Comparison of ENCODE assay signal across 23 cellular contexts in genomic region chr1:175844877-175845276, GRCh38.
DNase-seq lines count a peak whose midpoint lies in the region; ATAC-seq and TF ChIP-seq lines count a peak whose summit lies in the region.
"Had no signal": no experiment of that assay in that cellular context is flagged by ENCODE, and none has a peak within 500 bp of the region (broad histone marks: within the 10 kb centered on the region; RNA-seq: fewer than 3 reads in every experiment).

No MANE protein-coding gene starts in this region.

- H4K20me1 ChIP-seq in GM23338 (replicated peaks; ENCODE audit: insufficient read depth) (no peaks in the 10 kb centered on the region), Loucy (ENCODE audit: insufficient read depth, low read length, poor library complexity, severe bottlenecking) (no peaks in the 10 kb centered on the region)

- H2AFZ ChIP-seq in GM23338 (no peak overlapping the region), Loucy (ENCODE audit: low read length) (no peak overlapping the region)

- H3K27ac ChIP-seq in GM23338 (ENCODE audit: low read depth) (no peak overlapping the region), endodermal cell (ENCODE audit: low read depth, low read length) (no peak overlapping the region)
- H3K27ac ChIP-seq: 22Rv1 had no signal

- H3K4me3 ChIP-seq in GM23338 (no peak overlapping the region), Loucy (ENCODE audit: low read length, poor library complexity, severe bottlenecking) (no peak overlapping the region), endodermal cell (ENCODE audit: low read length) (no peak overlapping the region)

- H3K27me3 Mint-ChIP-seq in GM23338 (ENCODE audit: insufficient read depth, low read depth, poor library complexity): peaks cover 2% of the 10 kb centered on the region
- no peaks in the 10 kb centered on the region for H3K27me3 Mint-ChIP-seq in endodermal cell (ENCODE audit: insufficient read depth)

- no peaks in the 10 kb centered on the region; the same call in 1 of the 2 replicates for H3K9me2 ChIP-seq in GM23338 (ENCODE audit: insufficient read depth)
- H3K9me2 ChIP-seq in Loucy (replicated peaks; ENCODE audit: low read depth, low read length): no peaks in the 10 kb centered on the region
- H3K9me2 ChIP-seq: SK-N-SH had no signal

- DNase-seq in DMS 273 (lab: John Stamatoyannopoulos, UW; ENCODE audit: unreplicated experiment): peak; percentile 30
- no peak for DNase-seq in DMS 273 treated with DMSO at 0.1 percent for 48 hours (lab: John Stamatoyannopoulos, UW)
- peak; percentile 19 for DNase-seq in GM23338 (ENCODE audit: low spot score)
- DNase-seq in endodermal cell: no peak
- DNase-seq in GM20000 (ENCODE audit: low spot score): no peak
- DNase-seq: HFFc6, KBM-7, MV-4-11, NCI-H1105, NCI-H1436 treated with DMSO at 0.1 percent for 48 hours, NCI-H1930, NCI-H2107, NCI-H446, NCI-H524 treated with DMSO at 0.1 percent for 48 hours, NCI-H774, OCI-M1, SK-N-SH, SW 1271 had no signal

- no peak overlapping the region for H3K4me2 ChIP-seq in GM23338
- H3K4me2 ChIP-seq in Loucy (ENCODE audit: low read depth, low read length, poor library complexity, severe bottlenecking): no peak overlapping the region
- H3K4me2 ChIP-seq: SK-N-SH had no signal

- TF ChIP-seq CTCF in GM23338 (conservative IDR thresholded peaks at IDR 0.05; ENCODE audit: low read depth in 2 of 2) (peak in 1 of 2 experiments; percentile 55; a peak in 3 of 4 replicates), Loucy (conservative IDR thresholded peaks at IDR 0.05; ENCODE audit: low read length) (peak; percentile 35; the same call in 1 of the 2 replicates), endodermal cell (conservative IDR thresholded peaks at IDR 0.05) (peak; percentile 60), GM20000 (IDR thresholded peaks at IDR 0.05; ENCODE audit: extremely low read depth, missing control alignments) (no peak)

- H3K4me1 ChIP-seq in GM23338 (ENCODE audit: insufficient read depth) (peaks cover 4% of the 10 kb centered on the region; the same call in 1 of the 2 replicates), Loucy (ENCODE audit: insufficient read depth, low read length, poor library complexity, severe bottlenecking) (peaks cover 13% of the 10 kb centered on the region), endodermal cell (ENCODE audit: control insufficient read depth, insufficient read depth, low read length) (peaks cover 11% of the 10 kb centered on the region)

- H3K27me3 ChIP-seq in GM23338 (ENCODE audit: insufficient read depth): no peaks in the 10 kb centered on the region
- H3K27me3 ChIP-seq in Loucy (ENCODE audit: insufficient read depth, low read length, poor library complexity, severe bottlenecking): no peaks in the 10 kb centered on the region
- no peaks in the 10 kb centered on the region for H3K27me3 ChIP-seq in endodermal cell (ENCODE audit: control insufficient read depth, insufficient read depth, low read length, poor library complexity, severe bottlenecking)

- H3K36me3 ChIP-seq in GM23338 (ENCODE audit: insufficient read depth): no peaks in the 10 kb centered on the region
- H3K36me3 ChIP-seq in Loucy (ENCODE audit: insufficient read depth, low read length): no peaks in the 10 kb centered on the region
- H3K36me3 ChIP-seq in endodermal cell (ENCODE audit: control insufficient read depth, insufficient read depth, low read length): no peaks in the 10 kb centered on the region

- H3K4me1 Mint-ChIP-seq in GM23338 (peaks cover 37% of the 10 kb centered on the region), endodermal cell (peaks cover 37% of the 10 kb centered on the region)

- H3K9ac ChIP-seq in Loucy (ENCODE audit: low read depth, low read length, poor library complexity, severe bottlenecking): no peak overlapping the region
- H3K9ac ChIP-seq in endodermal cell (ENCODE audit: extremely low read depth, low read length, poor library complexity, severe bottlenecking): no peak overlapping the region
- H3K9ac ChIP-seq: SK-N-SH had no signal

- no peaks in the 10 kb centered on the region for H3F3A ChIP-seq in GM23338 (replicated peaks; ENCODE audit: low read depth)
- H3F3A ChIP-seq in Loucy (ENCODE audit: low read depth): no peaks in the 10 kb centered on the region

- peak; percentile 47 for ATAC-seq in GM23338
- ATAC-seq in GM18909 (IDR thresholded peaks at IDR 0.05; ENCODE audit: poor library complexity, unreplicated experiment): no peak
- no peak for ATAC-seq in GM18517 (IDR thresholded peaks at IDR 0.05; ENCODE audit: unreplicated experiment)

- H3K4me3 Mint-ChIP-seq in GM23338: no peak overlapping the region
- H3K4me3 Mint-ChIP-seq in endodermal cell: no peak overlapping the region
- H3K4me3 Mint-ChIP-seq: HFFc6; T-helper 1 cell treated with Interleukin-12 subunit alpha and Interleukin-12 subunit beta and Interleukin-4 antibody, amounts not matched to agents 30 μg/mL and 1 μg/mL, for 36 hours had no signal

- H3K27ac Mint-ChIP-seq in GM23338 (no peak overlapping the region), endodermal cell (no peak overlapping the region)
- H3K27ac Mint-ChIP-seq: HFFc6; T-helper 1 cell treated with Interleukin-12 subunit alpha and Interleukin-12 subunit beta and Interleukin-4 antibody, amounts not matched to agents 30 μg/mL and 1 μg/mL, for 36 hours had no signal

- no peaks in the 10 kb centered on the region for H3K9me3 Mint-ChIP-seq in GM23338
- no peaks in the 10 kb centered on the region for H3K9me3 Mint-ChIP-seq in endodermal cell
- H3K9me3 Mint-ChIP-seq: HFFc6; T-helper 1 cell treated with Interleukin-12 subunit alpha and Interleukin-12 subunit beta and Interleukin-4 antibody, amounts not matched to agents 30 μg/mL and 1 μg/mL, for 36 hours had no signal

- H3K79me2 ChIP-seq in GM23338 (replicated peaks; ENCODE audit: insufficient read depth) (no peaks in the 10 kb centered on the region), Loucy (ENCODE audit: insufficient read depth, low read length) (no peaks in the 10 kb centered on the region)

- no peaks in the 10 kb centered on the region for H3K9me3 ChIP-seq in Loucy (ENCODE audit: insufficient read depth, low read depth, low read length)
- no peaks in the 10 kb centered on the region for H3K9me3 ChIP-seq in endodermal cell (ENCODE audit: control insufficient read depth, low read length)
- H3K9me3 ChIP-seq: SK-N-SH had no signal

- WGBS in endodermal cell (ENCODE audit: insufficient coverage in 1 of 2, insufficient read length in 1 of 2), 2 experiments: 88 to 93% methylated on average over 2 of the region's 2 CpGs

- H3K36me3 Mint-ChIP-seq in GM23338 (ENCODE audit: low read depth) (no peaks in the 10 kb centered on the region), endodermal cell (ENCODE audit: low read depth) (no peaks in the 10 kb centered on the region)

TF ChIP-seq in GM23338, 12 proteins besides CTCF, POLR2A, EP300 and RAD21 (continues in another document):
- TF ChIP-seq ZNF114 (CRISPR knock-in tag; IDR thresholded peaks at IDR 0.05) (no peak), NANOG (IDR thresholded peaks at IDR 0.05; ENCODE audit: borderline replicate concordance) (no peak), POLR2AphosphoS5 (IDR thresholded peaks at IDR 0.05; ENCODE audit: low read depth) (no peak), STAT1 (IDR thresholded peaks at IDR 0.05; ENCODE audit: unreplicated experiment) (no peak), EZH2 (IDR thresholded peaks at IDR 0.05; ENCODE audit: low read depth, unreplicated experiment) (no peak), ETS1 (IDR thresholded peaks at IDR 0.05) (no peak), ZNF331 (CRISPR knock-in tag; IDR thresholded peaks at IDR 0.05; ENCODE audit: low read depth) (no peak), JUNB (IDR thresholded peaks at IDR 0.05; ENCODE audit: unreplicated experiment) (no peak), REST (IDR thresholded peaks at IDR 0.05; ENCODE audit: unreplicated experiment) (no peak), EZH2phosphoT487 (IDR thresholded peaks at IDR 0.05; ENCODE audit: unreplicated experiment) (no peak), CREB1 (CRISPR knock-in tag; IDR thresholded peaks at IDR 0.05; ENCODE audit: low read depth) (no peak)

Comparison
In these comparisons a context has a peak if more than half of its experiments do, and no peak if none do; other contexts are left out.
1. DNase-seq: peak in DMS 273 (single experiment) and GM23338 (single experiment); none in DMS 273 treated with DMSO at 0.1 percent for 48 hours (single experiment), endodermal cell (single experiment) and GM20000 (single experiment).